ENCODE assay signal across 36 cellular contexts in the genomic region with DNA sequence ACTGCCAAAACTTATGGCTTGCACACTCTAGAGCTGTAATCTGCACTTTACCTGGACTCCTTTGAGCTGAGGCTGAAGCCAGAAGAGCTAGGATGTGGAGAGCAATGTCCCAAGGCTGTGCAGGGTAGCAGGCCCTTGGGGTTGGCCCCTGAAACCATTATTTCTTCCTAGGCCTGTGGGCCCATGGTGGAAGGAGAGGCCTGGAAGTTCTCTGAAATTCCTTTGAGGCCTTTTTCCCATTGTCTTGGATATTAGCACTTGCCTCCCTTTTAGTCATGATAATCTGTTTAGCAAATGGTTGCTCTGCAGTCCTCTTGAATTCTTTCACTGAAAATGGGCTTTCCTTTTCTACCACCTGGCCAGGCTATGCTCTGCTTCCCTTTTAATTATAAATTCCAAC.
"Had no signal": no experiment of that assay in that cellular context is flagged by ENCODE, and none has a peak within 500 bp of the region (broad histone marks: within the 10 kb centered on the region; RNA-seq: fewer than 3 reads in every experiment).

No MANE protein-coding gene starts in this region.

- H3K27me3 ChIP-seq: Peyer's patch, SJSA1 had no signal

- H3K9ac ChIP-seq: SK-N-SH had no signal

- H3K36me3 Mint-ChIP-seq: activated CD8-positive, alpha-beta memory T cell treated with anti-CD3 and anti-CD28 coated beads, Interleukin-2, amount 10 ng/mL, durations not matched to agents 7 days and 5 days; activated naive CD4-positive, alpha-beta T cell treated with anti-CD3 and anti-CD28 coated beads, Interleukin-2, amount 10 ng/mL, durations not matched to agents 7 days and 5 days had no signal

- H3K4me3 ChIP-seq: Peyer's patch, SJSA1 had no signal

- H3K27me3 Mint-ChIP-seq: activated CD4-positive, alpha-beta memory T cell treated with anti-CD3 and anti-CD28 coated beads, Interleukin-2, amount 10 ng/mL, durations not matched to agents 7 days and 5 days; activated CD8-positive, alpha-beta memory T cell treated with anti-CD3 and anti-CD28 coated beads, Interleukin-2, amount 10 ng/mL, durations not matched to agents 7 days and 5 days; activated naive CD4-positive, alpha-beta T cell treated with anti-CD3 and anti-CD28 coated beads, Interleukin-2, amount 10 ng/mL, durations not matched to agents 7 days and 5 days; activated naive CD8-positive, alpha-beta T cell; activated naive CD8-positive, alpha-beta T cell treated with anti-CD3 and anti-CD28 coated beads, Interleukin-2, amount 50 U/mL, for 24 hours; central memory CD8-positive, alpha-beta T cell; T-cell; T-helper 17 cell had no signal

- DNase-seq: activated CD4-positive, alpha-beta memory T cell treated with anti-CD3 and anti-CD28 coated beads, Interleukin-2, amount 10 ng/mL, durations not matched to agents 7 days and 5 days; activated CD4-positive, alpha-beta T cell treated with anti-CD3 and anti-CD28 coated beads for 1 hour; activated CD4-positive, alpha-beta T cell treated with anti-CD3 and anti-CD28 coated beads for 48 hours; activated CD4-positive, CD25-positive, alpha-beta regulatory T cell; activated CD8-positive, alpha-beta memory T cell treated with anti-CD3 and anti-CD28 coated beads for 24 hours; activated CD8-positive, alpha-beta memory T cell treated with anti-CD3 and anti-CD28 coated beads, Interleukin-2, amount 10 ng/mL, durations not matched to agents 7 days and 5 days; activated CD8-positive, alpha-beta memory T cell treated with anti-CD3 and anti-CD28 coated beads, Interleukin-2, amount 50 U/mL, for 48 hours; activated effector memory CD4-positive, alpha-beta T cell treated with Interleukin-2 at 50 U/mL for 16 hours; activated naive CD4-positive, alpha-beta T cell treated with anti-CD3 and anti-CD28 coated beads, Interleukin-2, amount 10 ng/mL, durations not matched to agents 7 days and 5 days; activated naive CD8-positive, alpha-beta T cell treated with anti-CD3 and anti-CD28 coated beads, Interleukin-2, amount 50 U/mL, for 24 hours; activated T-cell treated with anti-CD3 and anti-CD28 coated beads, Interleukin-2, amount 50 U/mL, for 48 hours; anterior cingulate cortex; MM.1S; MV-4-11; NCI-H1092; NCI-H1417; NCI-H146; NCI-H187 treated with DMSO at 0.1 percent for 48 hours; NCI-H2081; NCI-H2171 treated with DMSO at 0.1 percent for 48 hours; NCI-H2227 treated with DMSO at 0.1 percent for 48 hours; NCI-H446; NCI-H510A treated with DMSO at 0.1 percent for 48 hours; NCI-H69; PC-3; Peyer's patch; RPMI8226; SHP77 treated with DMSO at 0.1 percent for 48 hours; SK-N-SH; T-cell; T-helper 17 cell had no signal

- H3K27ac Mint-ChIP-seq: activated CD4-positive, alpha-beta memory T cell treated with anti-CD3 and anti-CD28 coated beads, Interleukin-2, amount 10 ng/mL, durations not matched to agents 7 days and 5 days; activated CD8-positive, alpha-beta memory T cell treated with anti-CD3 and anti-CD28 coated beads, Interleukin-2, amount 10 ng/mL, durations not matched to agents 7 days and 5 days; activated naive CD4-positive, alpha-beta T cell treated with anti-CD3 and anti-CD28 coated beads, Interleukin-2, amount 10 ng/mL, durations not matched to agents 7 days and 5 days; activated naive CD8-positive, alpha-beta T cell; activated naive CD8-positive, alpha-beta T cell treated with anti-CD3 and anti-CD28 coated beads, Interleukin-2, amount 50 U/mL, for 24 hours; brain; T-cell; T-helper 17 cell had no signal

- H3K4me1 Mint-ChIP-seq: activated CD4-positive, alpha-beta memory T cell treated with anti-CD3 and anti-CD28 coated beads, Interleukin-2, amount 10 ng/mL, durations not matched to agents 7 days and 5 days; activated CD8-positive, alpha-beta memory T cell treated with anti-CD3 and anti-CD28 coated beads, Interleukin-2, amount 10 ng/mL, durations not matched to agents 7 days and 5 days; activated naive CD4-positive, alpha-beta T cell treated with anti-CD3 and anti-CD28 coated beads, Interleukin-2, amount 10 ng/mL, durations not matched to agents 7 days and 5 days; activated naive CD8-positive, alpha-beta T cell treated with anti-CD3 and anti-CD28 coated beads, Interleukin-2, amount 50 U/mL, for 24 hours; brain; central memory CD8-positive, alpha-beta T cell; T-cell; T-helper 17 cell had no signal

- H3K4me3 Mint-ChIP-seq: activated CD4-positive, alpha-beta memory T cell treated with anti-CD3 and anti-CD28 coated beads, Interleukin-2, amount 10 ng/mL, durations not matched to agents 7 days and 5 days; activated CD8-positive, alpha-beta memory T cell treated with anti-CD3 and anti-CD28 coated beads, Interleukin-2, amount 10 ng/mL, durations not matched to agents 7 days and 5 days; activated naive CD4-positive, alpha-beta T cell treated with anti-CD3 and anti-CD28 coated beads, Interleukin-2, amount 10 ng/mL, durations not matched to agents 7 days and 5 days; activated naive CD8-positive, alpha-beta T cell; activated naive CD8-positive, alpha-beta T cell treated with anti-CD3 and anti-CD28 coated beads, Interleukin-2, amount 50 U/mL, for 24 hours; brain; central memory CD8-positive, alpha-beta T cell; T-cell; T-helper 17 cell had no signal

- ATAC-seq: activated CD8-positive, alpha-beta memory T cell treated with anti-CD3 and anti-CD28 coated beads, Interleukin-2, amount 10 ng/mL, durations not matched to agents 7 days and 5 days; activated naive CD8-positive, alpha-beta T cell treated with anti-CD3 and anti-CD28 coated beads, Interleukin-2, amount 50 U/mL, for 24 hours; PC-3; T-cell; T-helper 17 cell had no signal

- H3K9me3 ChIP-seq: SJSA1, SK-N-SH had no signal

- H3K27ac ChIP-seq: Peyer's patch, SJSA1, VCaP had no signal

- H3K36me3 ChIP-seq: Peyer's patch, SJSA1 had no signal

- H3K4me1 ChIP-seq: Peyer's patch, SJSA1 had no signal

- H3K4me2 ChIP-seq: SK-N-SH had no signal
